10 cellular contexts compared by ENCODE assay signal in the genomic region with DNA sequence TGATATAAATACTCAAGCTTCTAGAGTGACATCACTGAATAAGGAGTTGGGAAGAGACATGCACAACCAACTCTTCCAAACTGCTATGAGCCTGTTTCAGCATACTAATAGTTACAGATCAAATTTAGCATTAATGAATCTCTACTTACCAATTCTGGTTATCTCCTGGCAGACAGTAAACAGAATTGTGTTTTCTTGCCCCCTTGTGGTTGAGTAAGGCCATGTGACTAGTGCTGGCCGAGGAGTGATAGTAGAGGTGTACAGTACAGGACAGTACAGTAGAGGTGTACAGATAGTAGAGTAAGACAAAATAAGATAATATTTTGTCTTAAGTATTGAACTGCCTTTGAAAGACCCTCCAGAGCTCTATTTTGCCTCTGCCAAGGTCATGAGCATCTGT.
DNase-seq lines count a peak whose midpoint lies in the region; ATAC-seq and TF ChIP-seq lines count a peak whose summit lies in the region.
"Had no signal": no experiment of that assay in that cellular context is flagged by ENCODE, and none has a peak within 500 bp of the region (broad histone marks: within the 10 kb centered on the region; RNA-seq: fewer than 3 reads in every experiment).

No MANE protein-coding gene starts in this region.

- no peaks in the 10 kb centered on the region for H3K36me3 ChIP-seq in MM.1S (replicated peaks; ENCODE audit: insufficient read depth, low read length)

- no peaks in the 10 kb centered on the region for H3K27me3 Mint-ChIP-seq in osteocyte (ENCODE audit: unreplicated experiment)
- no peaks in the 10 kb centered on the region for H3K27me3 Mint-ChIP-seq in effector memory CD8-positive, alpha-beta T cell
- H3K27me3 Mint-ChIP-seq: naive B cell had no signal

- H3K4me3 ChIP-seq in MM.1S (ENCODE audit: low read length) = no peak overlapping the region

- H4K20me1 ChIP-seq in MM.1S (ENCODE audit: insufficient read depth, low read length) = no peaks in the 10 kb centered on the region

- H3K4me1 ChIP-seq in MM.1S (ENCODE audit: low read length) = no peaks in the 10 kb centered on the region

- H3K27ac ChIP-seq in MM.1S (ENCODE audit: low read length) = no peak overlapping the region

- H3K4me1 Mint-ChIP-seq in osteocyte (ENCODE audit: unreplicated experiment) = no peaks in the 10 kb centered on the region
- H3K4me1 Mint-ChIP-seq in effector memory CD8-positive, alpha-beta T cell (ENCODE audit: low read depth in 2 of 2) = no peaks in the 10 kb centered on the region
- H3K4me1 Mint-ChIP-seq: naive B cell had no signal

- H3K9ac ChIP-seq in MM.1S (ENCODE audit: low read length) = no peak overlapping the region

- ATAC-seq in HG03571 (IDR thresholded peaks at IDR 0.05; ENCODE audit: unreplicated experiment) = no peak
- ATAC-seq in effector memory CD8-positive, alpha-beta T cell (replicated peaks) = no peak
- ATAC-seq: esophagus mucosa had no signal

- no peak overlapping the region for H3K4me3 Mint-ChIP-seq in osteocyte (ENCODE audit: unreplicated experiment)
- H3K4me3 Mint-ChIP-seq in effector memory CD8-positive, alpha-beta T cell = no peak overlapping the region
- H3K4me3 Mint-ChIP-seq: naive B cell had no signal

- no peaks in the 10 kb centered on the region for H3K27me3 ChIP-seq in MM.1S (replicated peaks; ENCODE audit: insufficient read depth, low read length)

- H3K27ac Mint-ChIP-seq in osteocyte (ENCODE audit: unreplicated experiment) = no peak overlapping the region
- H3K27ac Mint-ChIP-seq in effector memory CD8-positive, alpha-beta T cell = no peak overlapping the region
- H3K27ac Mint-ChIP-seq: naive B cell had no signal

- no peak overlapping the region for H2AFZ ChIP-seq in MM.1S (ENCODE audit: low read length)

- no peaks in the 10 kb centered on the region for H3K79me2 ChIP-seq in MM.1S (ENCODE audit: low read length)

- TF ChIP-seq CTCF in MM.1S (IDR thresholded peaks at IDR 0.05; ENCODE audit: low read length) (peak; percentile 62), osteocyte (IDR thresholded peaks at IDR 0.05) (peak; percentile 21)

- H3K4me2 ChIP-seq in MM.1S (ENCODE audit: low read depth, low read length) = no peak overlapping the region

- no peaks in the 10 kb centered on the region for H3K36me3 Mint-ChIP-seq in osteocyte (ENCODE audit: unreplicated experiment)
- no peaks in the 10 kb centered on the region for H3K36me3 Mint-ChIP-seq in effector memory CD8-positive, alpha-beta T cell (ENCODE audit: insufficient read depth)
- H3K36me3 Mint-ChIP-seq: naive B cell had no signal

- H3K9me3 Mint-ChIP-seq in osteocyte (ENCODE audit: unreplicated experiment) = no peaks in the 10 kb centered on the region
- H3K9me3 Mint-ChIP-seq in effector memory CD8-positive, alpha-beta T cell = peaks cover 0 to 8% of the 10 kb centered on the region in 2 donors
- H3K9me3 Mint-ChIP-seq: naive B cell had no signal

- H3K9me2 ChIP-seq in MM.1S (replicated peaks; ENCODE audit: insufficient read depth, low read length) = no peaks in the 10 kb centered on the region

- DNase-seq in NCI-H146 (lab: John Stamatoyannopoulos, UW) (peak; percentile 1), NCI-H146 treated with DMSO at 0.1 percent for 48 hours (lab: John Stamatoyannopoulos, UW; ENCODE audit: unreplicated experiment) (no peak), MM.1S (peak; percentile 46), cerebellum (ENCODE audit: low spot score) (peak; percentile 5), osteocyte (ENCODE audit: extremely low spot score, unreplicated experiment) (no peak)
- no peak for DNase-seq in effector memory CD8-positive, alpha-beta T cell
- DNase-seq in stimulated activated CD4-positive, alpha-beta T cell treated with anti-CD3 and anti-CD28 coated beads, Interleukin-4, amount 100 ng/mL, for 4 hours = no peak
- DNase-seq: naive B cell had no signal

- H3F3A ChIP-seq in MM.1S (ENCODE audit: insufficient read depth, low read length) = no peaks in the 10 kb centered on the region

- no peaks in the 10 kb centered on the region for H3K9me3 ChIP-seq in MM.1S (replicated peaks; ENCODE audit: insufficient read depth, low read length)

Comparison
In these comparisons a context has a peak if more than half of its experiments do, and no peak if none do; other contexts are left out.
1. DNase-seq: peak in NCI-H146 (single experiment), MM.1S (single experiment) and cerebellum (single experiment); none in NCI-H146 treated with DMSO at 0.1 percent for 48 hours (single experiment), osteocyte (single experiment), effector memory CD8-positive, alpha-beta T cell (0 of 3) and stimulated activated CD4-positive, alpha-beta T cell treated with anti-CD3 and anti-CD28 coated beads, Interleukin-4, amount 100 ng/mL, for 4 hours (0 of 2).